ENCODE assay signal across 1 cellular context in the genomic region with DNA sequence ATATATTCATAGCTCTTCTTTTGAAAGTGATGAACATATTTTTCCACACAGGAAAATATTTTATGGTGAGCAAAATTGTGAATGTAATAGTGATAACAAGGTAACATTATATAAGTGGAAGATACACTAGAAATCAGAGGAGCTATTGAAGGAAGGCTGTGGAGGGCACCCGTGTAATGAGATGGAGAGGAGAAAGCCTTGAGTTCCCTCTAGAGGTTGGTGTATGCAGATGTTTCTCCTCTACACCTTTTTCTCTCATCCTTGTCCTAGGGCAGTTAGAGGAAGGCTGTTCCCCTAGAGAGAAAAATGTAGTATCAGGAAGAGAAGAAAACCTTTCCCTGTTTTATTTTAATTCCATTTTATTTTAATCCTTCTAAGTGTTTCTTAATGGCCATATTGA.
TF ChIP-seq lines count a peak whose summit lies in the region.

No MANE protein-coding gene starts in this region.

TF ChIP-seq in WTC11, 78 proteins besides CTCF, POLR2A, EP300 and RAD21 (continued from another document):
- TF ChIP-seq, protein P1, sequence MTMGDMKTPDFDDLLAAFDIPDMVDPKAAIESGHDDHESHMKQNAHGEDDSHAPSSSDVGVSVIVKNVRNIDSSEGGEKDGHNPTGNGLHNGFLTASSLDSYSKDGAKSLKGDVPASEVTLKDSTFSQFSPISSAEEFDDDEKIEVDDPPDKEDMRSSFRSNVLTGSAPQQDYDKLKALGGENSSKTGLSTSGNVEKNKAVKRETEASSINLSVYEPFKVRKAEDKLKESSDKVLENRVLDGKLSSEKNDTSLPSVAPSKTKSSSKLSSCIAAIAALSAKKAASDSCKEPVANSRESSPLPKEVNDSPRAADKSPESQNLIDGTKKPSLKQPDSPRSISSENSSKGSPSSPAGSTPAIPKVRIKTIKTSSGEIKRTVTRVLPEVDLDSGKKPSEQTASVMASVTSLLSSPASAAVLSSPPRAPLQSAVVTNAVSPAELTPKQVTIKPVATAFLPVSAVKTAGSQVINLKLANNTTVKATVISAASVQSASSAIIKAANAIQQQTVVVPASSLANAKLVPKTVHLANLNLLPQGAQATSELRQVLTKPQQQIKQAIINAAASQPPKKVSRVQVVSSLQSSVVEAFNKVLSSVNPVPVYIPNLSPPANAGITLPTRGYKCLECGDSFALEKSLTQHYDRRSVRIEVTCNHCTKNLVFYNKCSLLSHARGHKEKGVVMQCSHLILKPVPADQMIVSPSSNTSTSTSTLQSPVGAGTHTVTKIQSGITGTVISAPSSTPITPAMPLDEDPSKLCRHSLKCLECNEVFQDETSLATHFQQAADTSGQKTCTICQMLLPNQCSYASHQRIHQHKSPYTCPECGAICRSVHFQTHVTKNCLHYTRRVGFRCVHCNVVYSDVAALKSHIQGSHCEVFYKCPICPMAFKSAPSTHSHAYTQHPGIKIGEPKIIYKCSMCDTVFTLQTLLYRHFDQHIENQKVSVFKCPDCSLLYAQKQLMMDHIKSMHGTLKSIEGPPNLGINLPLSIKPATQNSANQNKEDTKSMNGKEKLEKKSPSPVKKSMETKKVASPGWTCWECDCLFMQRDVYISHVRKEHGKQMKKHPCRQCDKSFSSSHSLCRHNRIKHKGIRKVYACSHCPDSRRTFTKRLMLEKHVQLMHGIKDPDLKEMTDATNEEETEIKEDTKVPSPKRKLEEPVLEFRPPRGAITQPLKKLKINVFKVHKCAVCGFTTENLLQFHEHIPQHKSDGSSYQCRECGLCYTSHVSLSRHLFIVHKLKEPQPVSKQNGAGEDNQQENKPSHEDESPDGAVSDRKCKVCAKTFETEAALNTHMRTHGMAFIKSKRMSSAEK (CRISPR knock-in tag; IDR thresholded peaks at IDR 0.05; ENCODE audit: borderline replicate concordance), result no peak
- TF ChIP-seq FOXK1 (CRISPR knock-in tag; IDR thresholded peaks at IDR 0.05), result no peak
- TF ChIP-seq, protein P2, sequence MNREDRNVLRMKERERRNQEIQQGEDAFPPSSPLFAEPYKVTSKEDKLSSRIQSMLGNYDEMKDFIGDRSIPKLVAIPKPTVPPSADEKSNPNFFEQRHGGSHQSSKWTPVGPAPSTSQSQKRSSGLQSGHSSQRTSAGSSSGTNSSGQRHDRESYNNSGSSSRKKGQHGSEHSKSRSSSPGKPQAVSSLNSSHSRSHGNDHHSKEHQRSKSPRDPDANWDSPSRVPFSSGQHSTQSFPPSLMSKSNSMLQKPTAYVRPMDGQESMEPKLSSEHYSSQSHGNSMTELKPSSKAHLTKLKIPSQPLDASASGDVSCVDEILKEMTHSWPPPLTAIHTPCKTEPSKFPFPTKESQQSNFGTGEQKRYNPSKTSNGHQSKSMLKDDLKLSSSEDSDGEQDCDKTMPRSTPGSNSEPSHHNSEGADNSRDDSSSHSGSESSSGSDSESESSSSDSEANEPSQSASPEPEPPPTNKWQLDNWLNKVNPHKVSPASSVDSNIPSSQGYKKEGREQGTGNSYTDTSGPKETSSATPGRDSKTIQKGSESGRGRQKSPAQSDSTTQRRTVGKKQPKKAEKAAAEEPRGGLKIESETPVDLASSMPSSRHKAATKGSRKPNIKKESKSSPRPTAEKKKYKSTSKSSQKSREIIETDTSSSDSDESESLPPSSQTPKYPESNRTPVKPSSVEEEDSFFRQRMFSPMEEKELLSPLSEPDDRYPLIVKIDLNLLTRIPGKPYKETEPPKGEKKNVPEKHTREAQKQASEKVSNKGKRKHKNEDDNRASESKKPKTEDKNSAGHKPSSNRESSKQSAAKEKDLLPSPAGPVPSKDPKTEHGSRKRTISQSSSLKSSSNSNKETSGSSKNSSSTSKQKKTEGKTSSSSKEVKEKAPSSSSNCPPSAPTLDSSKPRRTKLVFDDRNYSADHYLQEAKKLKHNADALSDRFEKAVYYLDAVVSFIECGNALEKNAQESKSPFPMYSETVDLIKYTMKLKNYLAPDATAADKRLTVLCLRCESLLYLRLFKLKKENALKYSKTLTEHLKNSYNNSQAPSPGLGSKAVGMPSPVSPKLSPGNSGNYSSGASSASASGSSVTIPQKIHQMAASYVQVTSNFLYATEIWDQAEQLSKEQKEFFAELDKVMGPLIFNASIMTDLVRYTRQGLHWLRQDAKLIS (CRISPR knock-in tag; IDR thresholded peaks at IDR 0.05; ENCODE audit: borderline replicate concordance), result no peak
- no peak for TF ChIP-seq ZNF317 (CRISPR knock-in tag; IDR thresholded peaks at IDR 0.05; ENCODE audit: borderline replicate concordance, low read depth)
- TF ChIP-seq, protein P3, sequence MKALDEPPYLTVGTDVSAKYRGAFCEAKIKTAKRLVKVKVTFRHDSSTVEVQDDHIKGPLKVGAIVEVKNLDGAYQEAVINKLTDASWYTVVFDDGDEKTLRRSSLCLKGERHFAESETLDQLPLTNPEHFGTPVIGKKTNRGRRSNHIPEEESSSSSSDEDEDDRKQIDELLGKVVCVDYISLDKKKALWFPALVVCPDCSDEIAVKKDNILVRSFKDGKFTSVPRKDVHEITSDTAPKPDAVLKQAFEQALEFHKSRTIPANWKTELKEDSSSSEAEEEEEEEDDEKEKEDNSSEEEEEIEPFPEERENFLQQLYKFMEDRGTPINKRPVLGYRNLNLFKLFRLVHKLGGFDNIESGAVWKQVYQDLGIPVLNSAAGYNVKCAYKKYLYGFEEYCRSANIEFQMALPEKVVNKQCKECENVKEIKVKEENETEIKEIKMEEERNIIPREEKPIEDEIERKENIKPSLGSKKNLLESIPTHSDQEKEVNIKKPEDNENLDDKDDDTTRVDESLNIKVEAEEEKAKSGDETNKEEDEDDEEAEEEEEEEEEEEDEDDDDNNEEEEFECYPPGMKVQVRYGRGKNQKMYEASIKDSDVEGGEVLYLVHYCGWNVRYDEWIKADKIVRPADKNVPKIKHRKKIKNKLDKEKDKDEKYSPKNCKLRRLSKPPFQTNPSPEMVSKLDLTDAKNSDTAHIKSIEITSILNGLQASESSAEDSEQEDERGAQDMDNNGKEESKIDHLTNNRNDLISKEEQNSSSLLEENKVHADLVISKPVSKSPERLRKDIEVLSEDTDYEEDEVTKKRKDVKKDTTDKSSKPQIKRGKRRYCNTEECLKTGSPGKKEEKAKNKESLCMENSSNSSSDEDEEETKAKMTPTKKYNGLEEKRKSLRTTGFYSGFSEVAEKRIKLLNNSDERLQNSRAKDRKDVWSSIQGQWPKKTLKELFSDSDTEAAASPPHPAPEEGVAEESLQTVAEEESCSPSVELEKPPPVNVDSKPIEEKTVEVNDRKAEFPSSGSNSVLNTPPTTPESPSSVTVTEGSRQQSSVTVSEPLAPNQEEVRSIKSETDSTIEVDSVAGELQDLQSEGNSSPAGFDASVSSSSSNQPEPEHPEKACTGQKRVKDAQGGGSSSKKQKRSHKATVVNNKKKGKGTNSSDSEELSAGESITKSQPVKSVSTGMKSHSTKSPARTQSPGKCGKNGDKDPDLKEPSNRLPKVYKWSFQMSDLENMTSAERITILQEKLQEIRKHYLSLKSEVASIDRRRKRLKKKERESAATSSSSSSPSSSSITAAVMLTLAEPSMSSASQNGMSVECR (CRISPR knock-in tag; IDR thresholded peaks at IDR 0.05; ENCODE audit: borderline replicate concordance), result no peak
TF ChIP-seq in WTC11: peak in this region for 0.
